Comparison of ENCODE assay signal across 8 cellular contexts in genomic region chr14:104688755-104689619, GRCh38. TPM values are rescaled to one million over a fixed set of nuclear protein-coding genes. Genes with fewer than 3 reads are reported as not detected.
DNase-seq lines count a peak whose midpoint lies in the region; ATAC-seq and TF ChIP-seq lines count a peak whose summit lies in the region.

Gene INF2, plus strand, starts transcription at chr14:104689618. Its CDS starts 11,748 bp downstream, at chr14:104701366.

- H2AFZ ChIP-seq in osteoblast (ENCODE audit: low read length) = peak within 1 kb of the TSS; percentile 85

- POLR2A ChIA-PET in activated naive CD8-positive, alpha-beta T cell treated with anti-CD3 and anti-CD28 coated beads, Interleukin-2, amount 10 ng/mL, durations not matched to agents 7 days and 5 days (lab: Charles Lee) = interaction anchor here (1.3 to 6.5 kb wide), 2 partner anchors 11 to 376 kb away, joined by 3 to 52 read pairs; partner anchors contain the start of gene GPR132

- no peaks in the 10 kb centered on the region for H3K9me3 ChIP-seq in RWPE2 (ENCODE audit: severe bottlenecking)
- no peaks in the 10 kb centered on the region for H3K9me3 ChIP-seq in osteoblast (ENCODE audit: low read depth, low read length)

- H3K4me3 Mint-ChIP-seq in activated naive CD8-positive, alpha-beta T cell treated with anti-CD3 and anti-CD28 coated beads, Interleukin-2, amount 10 ng/mL, durations not matched to agents 7 days and 5 days = peak within 1 kb of the TSS; percentile 80

- no peaks in the 10 kb centered on the region for H3K9me3 Mint-ChIP-seq in activated naive CD8-positive, alpha-beta T cell treated with anti-CD3 and anti-CD28 coated beads, Interleukin-2, amount 10 ng/mL, durations not matched to agents 7 days and 5 days

- H3K27ac ChIP-seq in RWPE2 (ENCODE audit: poor library complexity, severe bottlenecking) (peak within 1 kb of the TSS; percentile 97), osteoblast (ENCODE audit: low read depth, low read length) (peak within 1 kb of the TSS; percentile 61)

- peaks cover 29% of the 10 kb centered on the region for H3K36me3 ChIP-seq in RWPE2 (ENCODE audit: low read depth)
- H3K36me3 ChIP-seq in osteoblast (ENCODE audit: insufficient read depth, low read length) = no peaks in the 10 kb centered on the region

- peak within 1 kb of the TSS; percentile 83 for H3K4me2 ChIP-seq in osteoblast (ENCODE audit: insufficient read depth, low read length)

- peaks cover 38% of the 10 kb centered on the region for H4K20me1 ChIP-seq in osteoblast (ENCODE audit: insufficient read depth, low read length)

- intact Hi-C loops in Right ventricle myocardium inferior (cut with DNase I) = no loop called here

- ATAC-seq in HG03108 (IDR thresholded peaks at IDR 0.05; ENCODE audit: unreplicated experiment) = peak; percentile 37
- ATAC-seq in RWPE2 (ENCODE audit: low read depth) = peak; percentile 47
- ATAC-seq in activated naive CD8-positive, alpha-beta T cell treated with anti-CD3 and anti-CD28 coated beads, Interleukin-2, amount 10 ng/mL, durations not matched to agents 7 days and 5 days (ENCODE audit: low read depth) = peak; percentile 46
- peak; percentile 76 for ATAC-seq in Right ventricle myocardium inferior
- ATAC-seq in GM18873 (IDR thresholded peaks at IDR 0.05; ENCODE audit: low FRiP score, unreplicated experiment) = no peak
- no peak for ATAC-seq in GM18517 (IDR thresholded peaks at IDR 0.05; ENCODE audit: unreplicated experiment)

- peak; percentile 30 for TF ChIP-seq CTCF in RWPE2 (IDR thresholded peaks at IDR 0.05; ENCODE audit: poor library complexity, severe bottlenecking)
- TF ChIP-seq CTCF in osteoblast (IDR thresholded peaks at IDR 0.05; ENCODE audit: extremely low read depth, low read depth, low read length) = no peak

- H3K27ac Mint-ChIP-seq in activated naive CD8-positive, alpha-beta T cell treated with anti-CD3 and anti-CD28 coated beads, Interleukin-2, amount 10 ng/mL, durations not matched to agents 7 days and 5 days = peak within 1 kb of the TSS; percentile 65

- peaks cover 45% of the 10 kb centered on the region for H3K79me2 ChIP-seq in osteoblast (ENCODE audit: insufficient read depth, low read length)

- H3K4me1 ChIP-seq in RWPE2 (ENCODE audit: insufficient read depth, poor library complexity, severe bottlenecking) (peaks cover 39% of the 10 kb centered on the region), osteoblast (ENCODE audit: insufficient read depth, low read length) (peaks cover 18% of the 10 kb centered on the region)

- peaks cover 2% of the 10 kb centered on the region for H3K36me3 Mint-ChIP-seq in activated naive CD8-positive, alpha-beta T cell treated with anti-CD3 and anti-CD28 coated beads, Interleukin-2, amount 10 ng/mL, durations not matched to agents 7 days and 5 days

- no peaks in the 10 kb centered on the region for H3K27me3 ChIP-seq in RWPE2 (ENCODE audit: insufficient read depth, poor library complexity, severe bottlenecking)
- H3K27me3 ChIP-seq in osteoblast (ENCODE audit: insufficient read depth, low read length) = no peaks in the 10 kb centered on the region

- peaks cover 38% of the 10 kb centered on the region for H3K4me1 Mint-ChIP-seq in activated naive CD8-positive, alpha-beta T cell treated with anti-CD3 and anti-CD28 coated beads, Interleukin-2, amount 10 ng/mL, durations not matched to agents 7 days and 5 days

- DNase-seq in Daoy (ENCODE audit: low read depth) (peak; percentile 86), RWPE2 (ENCODE audit: low spot score) (no peak), Right ventricle myocardium inferior (ENCODE audit: missing footprints) (peak; percentile 81), osteoblast (ENCODE audit: insufficient read length, low spot score, missing footprints) (peak; percentile 100)
- peak; percentile 71 for DNase-seq in activated naive CD8-positive, alpha-beta T cell treated with anti-CD3 and anti-CD28 coated beads, Interleukin-2, amount 10 ng/mL, durations not matched to agents 7 days and 5 days

- peak within 1 kb of the TSS; percentile 94 for H3K4me3 ChIP-seq in RWPE2 (ENCODE audit: severe bottlenecking)
- H3K4me3 ChIP-seq in osteoblast (ENCODE audit: insufficient read depth, low read length) = peak within 1 kb of the TSS; percentile 91

- H3K27me3 Mint-ChIP-seq in activated naive CD8-positive, alpha-beta T cell treated with anti-CD3 and anti-CD28 coated beads, Interleukin-2, amount 10 ng/mL, durations not matched to agents 7 days and 5 days = peaks cover 6% of the 10 kb centered on the region

RNA-seq across cellular contexts. Expression of gene INF2, which starts in this region (rescaled TPM):
- total RNA-seq in Daoy (2014; rRNA removed; shearing (Covaris generic)) = 40.6 and 48.9 TPM in 2 replicates
- 100 to 1,000 TPM; 107 to 110 TPM for total RNA-seq in activated naive CD8-positive, alpha-beta T cell treated with anti-CD3 and anti-CD28 coated beads, Interleukin-2, amount 10 ng/mL, durations not matched to agents 7 days and 5 days
- total RNA-seq in Right ventricle myocardium inferior = 31.1 TPM
- 46.6 and 49.2 TPM in 2 replicates for total RNA-seq in osteoblast

Comparison
In these comparisons a context has a peak if more than half of its experiments do, and no peak if none do; other contexts are left out.
1. ATAC-seq: peak in HG03108 (single experiment), RWPE2 (single experiment), activated naive CD8-positive, alpha-beta T cell treated with anti-CD3 and anti-CD28 coated beads, Interleukin-2, amount 10 ng/mL, durations not matched to agents 7 days and 5 days (single experiment) and Right ventricle myocardium inferior (single experiment); none in GM18873 (single experiment) and GM18517 (single experiment).